ENCODE assay signal across 15 cellular contexts in the genomic region with DNA sequence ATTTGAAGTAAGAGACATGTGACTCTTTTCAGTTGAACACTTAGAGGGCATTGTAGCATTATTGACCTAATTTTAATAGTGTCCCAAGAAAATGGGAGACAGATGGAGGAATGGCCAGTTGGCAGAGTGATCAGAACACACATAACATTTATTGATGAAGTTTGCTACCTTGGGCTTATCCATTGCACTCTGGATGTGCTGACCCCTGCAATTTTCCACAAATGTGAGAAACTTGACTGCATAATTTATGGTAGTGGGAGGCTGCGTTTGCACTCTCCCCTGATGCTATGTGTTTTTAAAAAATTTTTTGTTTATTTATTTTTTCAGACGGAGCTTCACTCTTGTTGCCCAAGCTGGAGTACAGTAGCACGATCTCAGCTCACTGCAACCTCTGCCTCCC.
DNase-seq lines count a peak whose midpoint lies in the region; ATAC-seq and TF ChIP-seq lines count a peak whose summit lies in the region.
"Had no signal": no experiment of that assay in that cellular context is flagged by ENCODE, and none has a peak within 500 bp of the region (broad histone marks: within the 10 kb centered on the region; RNA-seq: fewer than 3 reads in every experiment).

No MANE protein-coding gene starts in this region.

- peak overlapping the region; percentile 6 for H2BK5ac ChIP-seq in IMR-90 (ENCODE audit: low read depth, low read length, poor library complexity, severe bottlenecking)

- H3K4ac ChIP-seq in IMR-90 (ENCODE audit: low read depth, low read length), result no peak overlapping the region

- TF ChIP-seq RAD21 in IMR-90 (IDR thresholded peaks at IDR 0.05; ENCODE audit: low read length), result no peak

- no peak overlapping the region for H3K27ac ChIP-seq in IMR-90 (ENCODE audit: insufficient read depth, low read length)

- H3K36me3 Mint-ChIP-seq in T-helper 17 cell (ENCODE audit: low read depth), result no peaks in the 10 kb centered on the region
- H3K36me3 Mint-ChIP-seq in mesothelial cell of epicardium, result peaks cover 21% of the 10 kb centered on the region

- H2AK5ac ChIP-seq in IMR-90 (ENCODE audit: low read depth, low read length), result no peak overlapping the region

- POLR2A ChIA-PET in IMR-90 (lab: Charles Lee; ENCODE audit: unreplicated experiment), result no interaction called here

- H3K36me3 ChIP-seq in IMR-90 (ENCODE audit: control insufficient read depth, insufficient read depth, low read length), result peaks cover 2% of the 10 kb centered on the region; the same call in 1 of the 2 replicates

- peaks cover 12% of the 10 kb centered on the region for H3K9me1 ChIP-seq in IMR-90 (ENCODE audit: insufficient read depth, low read length)

- H3K4me3 ChIP-seq in IMR-90 (ENCODE audit: insufficient read depth, low read depth, low read length), result no peak overlapping the region
- H3K4me3 ChIP-seq: GM23338 had no signal

- H3K27ac Mint-ChIP-seq in T-helper 17 cell, result peak overlapping the region; percentile 12
- peak overlapping the region; percentile 6 for H3K27ac Mint-ChIP-seq in mesothelial cell of epicardium
- H3K27ac Mint-ChIP-seq: GM23338 had no signal

- WGBS in IMR-90 (ENCODE audit: extremely low coverage in 2 of 2, insufficient read length in 1 of 2), 2 experiments, result no CpG with 5 or more reads among the region's 3 CpGs

- TF ChIP-seq CTCF in IMR-90 (conservative IDR thresholded peaks at IDR 0.05; ENCODE audit: low read depth, low read length), result no peak
- no peak for TF ChIP-seq CTCF in mesothelial cell of epicardium (IDR thresholded peaks at IDR 0.05; ENCODE audit: unreplicated experiment)

- no peak for DNase-seq in IMR-90
- DNase-seq in T-helper 17 cell, result no peak
- DNase-seq in mesothelial cell of epicardium (ENCODE audit: low spot score in 2 of 2, unreplicated experiment in 2 of 2), result no peak
- DNase-seq in HuH-7 (ENCODE audit: low spot score), result no peak
- DNase-seq in NCI-H146 treated with DMSO at 0.1 percent for 48 hours (lab: John Stamatoyannopoulos, UW; ENCODE audit: unreplicated experiment), result no peak
- no peak for DNase-seq in left cardiac atrium
- DNase-seq: C1 segment of cervical spinal cord; Calu3; CD4-positive, alpha-beta memory T cell; COR-L47; DMS53; DMS79 treated with DMSO at 0.1 percent for 48 hours; H9 had no signal

- no peaks in the 10 kb centered on the region for H3K27me3 ChIP-seq in IMR-90 (ENCODE audit: control insufficient read depth, insufficient read depth, low read length)

- H4K5ac ChIP-seq in IMR-90 (ENCODE audit: low read depth, low read length), result no peak overlapping the region

- no peak overlapping the region for H4K91ac ChIP-seq in IMR-90 (ENCODE audit: insufficient read depth, low read depth, low read length)

- H4K8ac ChIP-seq in IMR-90 (ENCODE audit: low read depth in 2 of 2, low read length in 2 of 2), result no peak overlapping the region

- no TSS peak for BruUV-seq in IMR-90 (replicated peaks; lab: Mats Ljungman, UMichigan)

- in situ Hi-C loops in IMR-90 (cut with MboI; ENCODE audit: low sequenced_read_pairs), result no loop called here

- H3K9ac ChIP-seq in IMR-90 (ENCODE audit: low read depth, low read length), result no peak overlapping the region

- H3K4me1 Mint-ChIP-seq in T-helper 17 cell, result peaks cover 37% of the 10 kb centered on the region
- peaks cover 25% of the 10 kb centered on the region for H3K4me1 Mint-ChIP-seq in mesothelial cell of epicardium

- no peak overlapping the region for H2AK9ac ChIP-seq in IMR-90 (replicated peaks; ENCODE audit: low read depth, low read length, poor library complexity)

- intact Hi-C loops in IMR-90 (cut with micrococcal nuclease) (loop anchor here (1.0 kb wide), 1 partner anchor 9 kb away; no protein-coding TSS in a partner anchor), left cardiac atrium (cut with DNase I) (no loop called here)

- no peak for TF ChIP-seq POLR2A in IMR-90 (IDR thresholded peaks at IDR 0.05; ENCODE audit: low read depth, low read length)

- H3K4me3 Mint-ChIP-seq in T-helper 17 cell (no peak overlapping the region), mesothelial cell of epicardium (no peak overlapping the region)
- H3K4me3 Mint-ChIP-seq: CD4-positive, alpha-beta memory T cell; GM23338; H9 had no signal

- no peak overlapping the region for H2AFZ ChIP-seq in IMR-90 (replicated peaks; ENCODE audit: low read length, poor library complexity)
- H2AFZ ChIP-seq: GM23338 had no signal

- no peak overlapping the region for H2BK15ac ChIP-seq in IMR-90 (ENCODE audit: low read depth, low read length)

- no peak overlapping the region for H3K14ac ChIP-seq in IMR-90 (replicated peaks; ENCODE audit: low read depth, low read length)

- no peak overlapping the region for H2BK20ac ChIP-seq in IMR-90 (ENCODE audit: low read depth, low read length)

- dilution Hi-C loops in IMR-90 (cut with HindIII; ENCODE audit: low sequenced_read_pairs, unreplicated experiment), result no loop called here

- no peak overlapping the region for H3K4me2 ChIP-seq in IMR-90 (ENCODE audit: low read depth, low read length)
- H3K4me2 ChIP-seq: GM23338 had no signal

- peaks cover 90% of the 10 kb centered on the region for H4K20me1 ChIP-seq in IMR-90 (ENCODE audit: insufficient read depth, low read length)

- ATAC-seq in IMR-90 (ENCODE audit: low read depth) (no peak), T-helper 17 cell (no peak), left cardiac atrium (no peak)
- ATAC-seq: GM23338, HCT116 had no signal

- H3K27me3 Mint-ChIP-seq in T-helper 17 cell (no peaks in the 10 kb centered on the region), mesothelial cell of epicardium (ENCODE audit: low read depth) (no peaks in the 10 kb centered on the region)
- H3K27me3 Mint-ChIP-seq: CD4-positive, alpha-beta memory T cell had no signal

- peaks cover 30 to 85% of the 10 kb centered on the region in 2 experiments for H3K79me1 ChIP-seq in IMR-90 (ENCODE audit: low read depth in 1 of 2, low read length in 2 of 2)

- H3K23ac ChIP-seq in IMR-90 (ENCODE audit: low read depth, low read length), result no peak overlapping the region

- peaks cover 13% of the 10 kb centered on the region for H3K9me3 Mint-ChIP-seq in mesothelial cell of epicardium
- H3K9me3 Mint-ChIP-seq: CD4-positive, alpha-beta memory T cell; GM23338; H9 had no signal

- no peak overlapping the region for H2BK120ac ChIP-seq in IMR-90 (ENCODE audit: low read depth, low read length)

- H3K56ac ChIP-seq in IMR-90 (ENCODE audit: extremely low read depth, insufficient read depth, low read length), result no peak overlapping the region

- CTCF ChIA-PET in IMR-90 (lab: Yijun Ruan, JAX), result interaction anchor here (0.7 kb wide), 1 partner anchor 12 kb away, joined by 3 read pairs; no protein-coding TSS in a partner anchor

- H3K9me3 ChIP-seq in IMR-90 (ENCODE audit: control insufficient read depth, insufficient read depth, low read length), result no peaks in the 10 kb centered on the region
- no peaks in the 10 kb centered on the region for H3K9me3 ChIP-seq in T-helper 17 cell (ENCODE audit: control insufficient read depth, low read length, poor library complexity, severe bottlenecking)

- no peak overlapping the region for H3K18ac ChIP-seq in IMR-90 (ENCODE audit: low read depth, low read length)

- peaks cover 11% of the 10 kb centered on the region for H3K4me1 ChIP-seq in IMR-90 (ENCODE audit: control insufficient read depth, insufficient read depth, low read length)

TF ChIP-seq in IMR-90, 13 proteins besides CTCF, POLR2A, EP300 and RAD21:
- TF ChIP-seq RFX5 (IDR thresholded peaks at IDR 0.05; ENCODE audit: low read depth, low read length) (no peak), MAZ (IDR thresholded peaks at IDR 0.05; ENCODE audit: borderline replicate concordance, low read depth, low read length) (no peak), BHLHE40 (IDR thresholded peaks at IDR 0.05; ENCODE audit: low read depth, low read length) (no peak), RCOR1 (IDR thresholded peaks at IDR 0.05; ENCODE audit: insufficient replicate concordance, low read length) (no peak), MAFK (IDR thresholded peaks at IDR 0.05; ENCODE audit: low read depth, low read length) (no peak), SMC3 (IDR thresholded peaks at IDR 0.05; ENCODE audit: low read depth, low read length) (no peak), CEBPB (IDR thresholded peaks at IDR 0.05; ENCODE audit: low read depth, low read length) (no peak)
- TF ChIP-seq, protein P1, sequence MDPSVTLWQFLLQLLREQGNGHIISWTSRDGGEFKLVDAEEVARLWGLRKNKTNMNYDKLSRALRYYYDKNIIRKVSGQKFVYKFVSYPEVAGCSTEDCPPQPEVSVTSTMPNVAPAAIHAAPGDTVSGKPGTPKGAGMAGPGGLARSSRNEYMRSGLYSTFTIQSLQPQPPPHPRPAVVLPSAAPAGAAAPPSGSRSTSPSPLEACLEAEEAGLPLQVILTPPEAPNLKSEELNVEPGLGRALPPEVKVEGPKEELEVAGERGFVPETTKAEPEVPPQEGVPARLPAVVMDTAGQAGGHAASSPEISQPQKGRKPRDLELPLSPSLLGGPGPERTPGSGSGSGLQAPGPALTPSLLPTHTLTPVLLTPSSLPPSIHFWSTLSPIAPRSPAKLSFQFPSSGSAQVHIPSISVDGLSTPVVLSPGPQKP (IDR thresholded peaks at IDR 0.05; ENCODE audit: borderline replicate concordance, low read depth, low read length), result no peak
- TF ChIP-seq, protein P2, sequence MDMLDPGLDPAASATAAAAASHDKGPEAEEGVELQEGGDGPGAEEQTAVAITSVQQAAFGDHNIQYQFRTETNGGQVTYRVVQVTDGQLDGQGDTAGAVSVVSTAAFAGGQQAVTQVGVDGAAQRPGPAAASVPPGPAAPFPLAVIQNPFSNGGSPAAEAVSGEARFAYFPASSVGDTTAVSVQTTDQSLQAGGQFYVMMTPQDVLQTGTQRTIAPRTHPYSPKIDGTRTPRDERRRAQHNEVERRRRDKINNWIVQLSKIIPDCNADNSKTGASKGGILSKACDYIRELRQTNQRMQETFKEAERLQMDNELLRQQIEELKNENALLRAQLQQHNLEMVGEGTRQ (IDR thresholded peaks at IDR 0.05; ENCODE audit: low read depth, low read length), result no peak
